ENCODE assay signal across 11 cellular contexts in the genomic region with DNA sequence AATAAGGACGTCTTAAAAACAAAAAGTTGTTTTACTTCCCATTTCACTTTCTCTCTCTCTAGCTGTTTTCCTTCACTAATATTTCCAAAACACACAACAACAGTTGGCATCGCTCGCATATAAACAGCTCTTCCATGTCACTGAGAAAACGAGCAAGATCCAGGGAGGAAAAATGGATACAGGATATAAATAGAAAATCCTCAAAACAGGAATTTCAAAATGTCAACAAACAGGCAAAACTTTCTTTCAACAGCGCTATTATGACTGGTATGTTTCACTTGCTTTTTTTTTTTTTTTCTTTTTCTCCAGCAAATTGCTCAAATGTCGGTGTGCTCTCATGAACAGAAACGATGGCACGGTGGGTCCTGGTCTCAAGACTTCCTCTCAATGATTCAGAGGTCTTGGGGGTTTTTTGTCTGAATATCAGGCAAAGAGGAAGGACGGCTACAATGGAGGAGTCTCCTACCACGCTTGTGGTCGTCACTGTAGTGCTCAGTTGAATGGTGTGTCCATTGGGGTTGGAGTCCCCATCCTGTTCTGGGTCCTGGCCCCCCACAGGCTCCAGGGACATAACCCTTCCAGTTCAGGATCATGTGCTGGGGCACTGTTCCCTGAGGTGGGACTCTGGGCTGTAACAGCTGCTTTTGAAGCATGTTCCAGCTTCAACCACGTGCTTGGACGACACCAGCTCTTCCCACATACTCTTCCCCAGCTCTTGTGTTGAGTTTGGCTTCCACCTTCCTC.
A peak's percentile ranks its signal among the peaks of the same experiment; 100 is the strongest.
DNase-seq lines count a peak whose midpoint lies in the region; ATAC-seq and TF ChIP-seq lines count a peak whose summit lies in the region.
"Had no signal": no experiment of that assay in that cellular context is flagged by ENCODE, and none has a peak within 500 bp of the region (broad histone marks: within the 10 kb centered on the region; RNA-seq: fewer than 3 reads in every experiment).

No MANE protein-coding gene starts in this region.

- in situ Hi-C loops in Panc1 (cut with HindIII; ENCODE audit: low pct_unique_long_range_greater_than_20kb, low sequenced_read_pairs) = no loop called here

- POLR2A ChIA-PET in Panc1 (lab: Charles Lee) = no interaction called here

- H3K4me3 ChIP-seq in Panc1 (ENCODE audit: low read depth in 2 of 2, low read length in 2 of 2) = no peak overlapping the region
- no peak overlapping the region for H3K4me3 ChIP-seq in mucosa of descending colon
- no peak overlapping the region for H3K4me3 ChIP-seq in testis

- H3K36me3 ChIP-seq in Panc1 (ENCODE audit: control insufficient read depth, insufficient read depth, low read length) (no peaks in the 10 kb centered on the region), mucosa of descending colon (ENCODE audit: low read depth) (no peaks in the 10 kb centered on the region), testis (ENCODE audit: low read depth, missing control alignments) (no peaks in the 10 kb centered on the region)

- H3K27ac ChIP-seq in Panc1 (ENCODE audit: low read length) = peak overlapping the region; percentile 75
- H3K27ac ChIP-seq in testis = peak overlapping the region; percentile 60 to 82

- BruUV-seq in Panc1 (replicated peaks; lab: Mats Ljungman, UMichigan) = no TSS peak

- DNase-seq in Panc1 (ENCODE audit: low read depth, low spot score) = no peak
- peak; percentile 46 to 54 for DNase-seq in dermis microvascular lymphatic vessel endothelial cell (ENCODE audit: low read depth in 2 of 2)
- DNase-seq in mucosa of descending colon = no peak
- no peak for DNase-seq in testis
- no peak for DNase-seq in NCI-H1417 treated with DMSO at 0.1 percent for 48 hours (lab: John Stamatoyannopoulos, UW)
- DNase-seq: activated CD8-positive, alpha-beta memory T cell treated with anti-CD3 and anti-CD28 coated beads, Interleukin-2, amount 50 U/mL, for 4 hours; DND-41; SW 1271 had no signal

- CTCF ChIA-PET in Panc1 (lab: Charles Lee) = no interaction called here

- WGBS in testis, 2 donors = 29 to 42% methylated on average over 12 to 13 of the region's 13 CpGs

- H3K27me3 ChIP-seq in Panc1 (ENCODE audit: control insufficient read depth, insufficient read depth, low read length) = no peaks in the 10 kb centered on the region
- no peaks in the 10 kb centered on the region for H3K27me3 ChIP-seq in testis

- TF ChIP-seq CTCF in Panc1 (IDR thresholded peaks at IDR 0.05) (no peak), mucosa of descending colon (IDR thresholded peaks at IDR 0.05) (no peak), testis (IDR thresholded peaks at IDR 0.05) (no peak)

- ATAC-seq in Panc1 = no peak
- ATAC-seq in mucosa of descending colon = peak; percentile 8
- ATAC-seq in HG03354 (IDR thresholded peaks at IDR 0.05; ENCODE audit: poor library complexity, severe bottlenecking, unreplicated experiment) = no peak
- ATAC-seq in HG02798 (IDR thresholded peaks at IDR 0.05; ENCODE audit: poor library complexity, unreplicated experiment) = no peak
- no peak for ATAC-seq in GM19397 (IDR thresholded peaks at IDR 0.05; ENCODE audit: unreplicated experiment)

- H3K9me3 ChIP-seq in Panc1 (ENCODE audit: control insufficient read depth, insufficient read depth, low read depth, low read length) (peaks cover 6% of the 10 kb centered on the region; the same call in 1 of the 2 replicates), mucosa of descending colon (no peaks in the 10 kb centered on the region), testis (no peaks in the 10 kb centered on the region)

- no peaks in the 10 kb centered on the region for H3K4me1 ChIP-seq in Panc1 (ENCODE audit: control insufficient read depth, insufficient read depth, low read length)
- no peaks in the 10 kb centered on the region for H3K4me1 ChIP-seq in mucosa of descending colon (ENCODE audit: low read depth)
- peaks cover 15% of the 10 kb centered on the region for H3K4me1 ChIP-seq in testis

- TF ChIP-seq POLR2A in testis (IDR thresholded peaks at IDR 0.05) = no peak

- intact Hi-C loops in Panc1 (cut with micrococcal nuclease; ENCODE audit: unreplicated experiment) = loop anchor here (10.0 kb wide), 1 partner anchor 97 kb away; no protein-coding TSS in a partner anchor
- intact Hi-C loops in mucosa of descending colon (cut with DNase I, micrococcal nuclease) = no loop called here
- intact Hi-C loops in testis (cut with DNase I; ENCODE audit: low total_unique reads) = no loop called here

Comparison
In these comparisons a context has a peak if more than half of its experiments do, and no peak if none do; other contexts are left out.
1. DNase-seq: peak in dermis microvascular lymphatic vessel endothelial cell (2 of 2); none in Panc1 (single experiment), mucosa of descending colon (0 of 3), testis (single experiment) and NCI-H1417 treated with DMSO at 0.1 percent for 48 hours (single experiment).